Comparison of ENCODE assay signal across 1 cellular context in the genomic region with DNA sequence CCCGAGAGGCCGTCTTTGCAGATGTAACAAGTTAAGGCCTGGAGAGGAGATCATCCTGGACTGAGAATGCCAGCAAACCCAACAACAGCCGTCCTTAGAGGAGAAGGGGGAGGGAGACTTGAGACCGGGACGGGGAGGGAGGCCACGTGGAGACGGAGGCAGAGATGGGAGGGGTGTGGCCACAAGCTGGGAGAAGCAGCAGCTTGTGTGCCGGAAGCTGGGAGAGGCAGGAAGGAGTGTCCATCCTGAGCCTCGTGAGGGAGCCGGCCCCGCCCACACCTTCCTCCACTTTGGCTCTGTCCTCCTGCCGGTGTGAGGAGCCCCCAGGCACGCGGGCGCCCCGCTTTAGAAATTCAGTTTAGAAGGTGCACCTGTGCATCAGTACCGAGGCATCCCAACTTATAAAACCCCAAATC.
TF ChIP-seq lines count a peak whose summit lies in the region.

No MANE protein-coding gene starts in this region.

TF ChIP-seq in K562, 482 proteins besides CTCF, POLR2A, EP300 and RAD21 (continued from another document):
- TF ChIP-seq, protein P1, sequence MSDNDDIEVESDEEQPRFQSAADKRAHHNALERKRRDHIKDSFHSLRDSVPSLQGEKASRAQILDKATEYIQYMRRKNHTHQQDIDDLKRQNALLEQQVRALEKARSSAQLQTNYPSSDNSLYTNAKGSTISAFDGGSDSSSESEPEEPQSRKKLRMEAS (CRISPR knock-in tag; IDR thresholded peaks at IDR 0.05) = peak; percentile 50; the same call in 1 of the 2 replicates
- no peak for TF ChIP-seq SRSF3 (IDR thresholded peaks at IDR 0.05; ENCODE audit: insufficient read depth, low read length)
- no peak for TF ChIP-seq NBN (IDR thresholded peaks at IDR 0.05; ENCODE audit: low read depth)
- peak; percentile 72 for TF ChIP-seq L3MBTL2 (IDR thresholded peaks at IDR 0.05)
- no peak for TF ChIP-seq ZNF175 (CRISPR knock-in tag; IDR thresholded peaks at IDR 0.05; ENCODE audit: low read depth)
